1 cellular context compared by ENCODE assay signal in genomic region chr13:106159295-106160195, GRCh38.
TF ChIP-seq lines count a peak whose summit lies in the region.

No MANE protein-coding gene starts in this region.

TF ChIP-seq in HepG2, 621 proteins besides CTCF, POLR2A, EP300 and RAD21 (continued from another document):
- TF ChIP-seq, protein P1, sequence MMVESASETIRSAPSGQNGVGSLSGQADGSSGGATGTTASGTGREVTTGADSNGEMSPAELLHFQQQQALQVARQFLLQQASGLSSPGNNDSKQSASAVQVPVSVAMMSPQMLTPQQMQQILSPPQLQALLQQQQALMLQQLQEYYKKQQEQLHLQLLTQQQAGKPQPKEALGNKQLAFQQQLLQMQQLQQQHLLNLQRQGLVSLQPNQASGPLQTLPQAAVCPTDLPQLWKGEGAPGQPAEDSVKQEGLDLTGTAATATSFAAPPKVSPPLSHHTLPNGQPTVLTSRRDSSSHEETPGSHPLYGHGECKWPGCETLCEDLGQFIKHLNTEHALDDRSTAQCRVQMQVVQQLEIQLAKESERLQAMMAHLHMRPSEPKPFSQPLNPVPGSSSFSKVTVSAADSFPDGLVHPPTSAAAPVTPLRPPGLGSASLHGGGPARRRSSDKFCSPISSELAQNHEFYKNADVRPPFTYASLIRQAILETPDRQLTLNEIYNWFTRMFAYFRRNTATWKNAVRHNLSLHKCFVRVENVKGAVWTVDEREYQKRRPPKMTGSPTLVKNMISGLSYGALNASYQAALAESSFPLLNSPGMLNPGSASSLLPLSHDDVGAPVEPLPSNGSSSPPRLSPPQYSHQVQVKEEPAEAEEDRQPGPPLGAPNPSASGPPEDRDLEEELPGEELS (CRISPR knock-in tag; IDR thresholded peaks at IDR 0.05), result no peak
- TF ChIP-seq ZKSCAN5 (CRISPR knock-in tag; IDR thresholded peaks at IDR 0.05) (no peak), ZNF446 (CRISPR knock-in tag; IDR thresholded peaks at IDR 0.05) (no peak), GABPB1 (CRISPR knock-in tag; IDR thresholded peaks at IDR 0.05) (no peak), CCDC6 (CRISPR knock-in tag; IDR thresholded peaks at IDR 0.05) (no peak), YEATS2 (CRISPR knock-in tag; IDR thresholded peaks at IDR 0.05; ENCODE audit: borderline replicate concordance) (no peak), GPN1 (CRISPR knock-in tag; IDR thresholded peaks at IDR 0.05; ENCODE audit: borderline replicate concordance) (no peak), TEAD3 (CRISPR knock-in tag; optimal IDR thresholded peaks at IDR 0.05; ENCODE audit: borderline replicate concordance) (no peak), TEAD2 (CRISPR knock-in tag; IDR thresholded peaks at IDR 0.05) (no peak), ZNF264 (CRISPR knock-in tag; IDR thresholded peaks at IDR 0.05) (no peak), ZNF501 (CRISPR knock-in tag; IDR thresholded peaks at IDR 0.05) (no peak), SAP130 (CRISPR knock-in tag; IDR thresholded peaks at IDR 0.05; ENCODE audit: low read depth) (no peak)
- TF ChIP-seq, protein P2, sequence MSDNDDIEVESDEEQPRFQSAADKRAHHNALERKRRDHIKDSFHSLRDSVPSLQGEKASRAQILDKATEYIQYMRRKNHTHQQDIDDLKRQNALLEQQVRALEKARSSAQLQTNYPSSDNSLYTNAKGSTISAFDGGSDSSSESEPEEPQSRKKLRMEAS (IDR thresholded peaks at IDR 0.05), result no peak
